Comparison of ENCODE assay signal across 1 cellular context in the genomic region with DNA sequence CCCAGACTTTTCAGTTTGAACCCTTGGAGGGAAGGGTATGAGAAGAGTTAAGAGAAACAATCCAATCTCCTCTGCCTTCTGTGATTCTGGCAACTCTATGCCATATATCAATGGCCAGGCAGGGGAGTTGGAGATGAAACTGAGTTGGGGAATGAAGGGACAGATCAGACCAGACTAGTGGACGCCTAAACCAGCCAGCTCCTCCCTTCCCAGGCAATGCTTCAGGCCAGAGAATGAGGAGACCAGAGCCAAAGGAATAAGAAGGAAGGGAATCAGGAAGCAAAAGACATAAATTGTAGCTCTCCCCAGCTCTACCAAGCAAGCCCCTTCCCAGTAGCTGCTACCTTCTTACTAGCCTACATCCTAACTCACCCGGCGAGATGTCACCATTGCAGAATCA.
TF ChIP-seq lines count a peak whose summit lies in the region.

No MANE protein-coding gene starts in this region.

TF ChIP-seq in GM23338, 12 proteins besides CTCF, POLR2A, EP300 and RAD21 (continued from another document):
- TF ChIP-seq, protein P1, sequence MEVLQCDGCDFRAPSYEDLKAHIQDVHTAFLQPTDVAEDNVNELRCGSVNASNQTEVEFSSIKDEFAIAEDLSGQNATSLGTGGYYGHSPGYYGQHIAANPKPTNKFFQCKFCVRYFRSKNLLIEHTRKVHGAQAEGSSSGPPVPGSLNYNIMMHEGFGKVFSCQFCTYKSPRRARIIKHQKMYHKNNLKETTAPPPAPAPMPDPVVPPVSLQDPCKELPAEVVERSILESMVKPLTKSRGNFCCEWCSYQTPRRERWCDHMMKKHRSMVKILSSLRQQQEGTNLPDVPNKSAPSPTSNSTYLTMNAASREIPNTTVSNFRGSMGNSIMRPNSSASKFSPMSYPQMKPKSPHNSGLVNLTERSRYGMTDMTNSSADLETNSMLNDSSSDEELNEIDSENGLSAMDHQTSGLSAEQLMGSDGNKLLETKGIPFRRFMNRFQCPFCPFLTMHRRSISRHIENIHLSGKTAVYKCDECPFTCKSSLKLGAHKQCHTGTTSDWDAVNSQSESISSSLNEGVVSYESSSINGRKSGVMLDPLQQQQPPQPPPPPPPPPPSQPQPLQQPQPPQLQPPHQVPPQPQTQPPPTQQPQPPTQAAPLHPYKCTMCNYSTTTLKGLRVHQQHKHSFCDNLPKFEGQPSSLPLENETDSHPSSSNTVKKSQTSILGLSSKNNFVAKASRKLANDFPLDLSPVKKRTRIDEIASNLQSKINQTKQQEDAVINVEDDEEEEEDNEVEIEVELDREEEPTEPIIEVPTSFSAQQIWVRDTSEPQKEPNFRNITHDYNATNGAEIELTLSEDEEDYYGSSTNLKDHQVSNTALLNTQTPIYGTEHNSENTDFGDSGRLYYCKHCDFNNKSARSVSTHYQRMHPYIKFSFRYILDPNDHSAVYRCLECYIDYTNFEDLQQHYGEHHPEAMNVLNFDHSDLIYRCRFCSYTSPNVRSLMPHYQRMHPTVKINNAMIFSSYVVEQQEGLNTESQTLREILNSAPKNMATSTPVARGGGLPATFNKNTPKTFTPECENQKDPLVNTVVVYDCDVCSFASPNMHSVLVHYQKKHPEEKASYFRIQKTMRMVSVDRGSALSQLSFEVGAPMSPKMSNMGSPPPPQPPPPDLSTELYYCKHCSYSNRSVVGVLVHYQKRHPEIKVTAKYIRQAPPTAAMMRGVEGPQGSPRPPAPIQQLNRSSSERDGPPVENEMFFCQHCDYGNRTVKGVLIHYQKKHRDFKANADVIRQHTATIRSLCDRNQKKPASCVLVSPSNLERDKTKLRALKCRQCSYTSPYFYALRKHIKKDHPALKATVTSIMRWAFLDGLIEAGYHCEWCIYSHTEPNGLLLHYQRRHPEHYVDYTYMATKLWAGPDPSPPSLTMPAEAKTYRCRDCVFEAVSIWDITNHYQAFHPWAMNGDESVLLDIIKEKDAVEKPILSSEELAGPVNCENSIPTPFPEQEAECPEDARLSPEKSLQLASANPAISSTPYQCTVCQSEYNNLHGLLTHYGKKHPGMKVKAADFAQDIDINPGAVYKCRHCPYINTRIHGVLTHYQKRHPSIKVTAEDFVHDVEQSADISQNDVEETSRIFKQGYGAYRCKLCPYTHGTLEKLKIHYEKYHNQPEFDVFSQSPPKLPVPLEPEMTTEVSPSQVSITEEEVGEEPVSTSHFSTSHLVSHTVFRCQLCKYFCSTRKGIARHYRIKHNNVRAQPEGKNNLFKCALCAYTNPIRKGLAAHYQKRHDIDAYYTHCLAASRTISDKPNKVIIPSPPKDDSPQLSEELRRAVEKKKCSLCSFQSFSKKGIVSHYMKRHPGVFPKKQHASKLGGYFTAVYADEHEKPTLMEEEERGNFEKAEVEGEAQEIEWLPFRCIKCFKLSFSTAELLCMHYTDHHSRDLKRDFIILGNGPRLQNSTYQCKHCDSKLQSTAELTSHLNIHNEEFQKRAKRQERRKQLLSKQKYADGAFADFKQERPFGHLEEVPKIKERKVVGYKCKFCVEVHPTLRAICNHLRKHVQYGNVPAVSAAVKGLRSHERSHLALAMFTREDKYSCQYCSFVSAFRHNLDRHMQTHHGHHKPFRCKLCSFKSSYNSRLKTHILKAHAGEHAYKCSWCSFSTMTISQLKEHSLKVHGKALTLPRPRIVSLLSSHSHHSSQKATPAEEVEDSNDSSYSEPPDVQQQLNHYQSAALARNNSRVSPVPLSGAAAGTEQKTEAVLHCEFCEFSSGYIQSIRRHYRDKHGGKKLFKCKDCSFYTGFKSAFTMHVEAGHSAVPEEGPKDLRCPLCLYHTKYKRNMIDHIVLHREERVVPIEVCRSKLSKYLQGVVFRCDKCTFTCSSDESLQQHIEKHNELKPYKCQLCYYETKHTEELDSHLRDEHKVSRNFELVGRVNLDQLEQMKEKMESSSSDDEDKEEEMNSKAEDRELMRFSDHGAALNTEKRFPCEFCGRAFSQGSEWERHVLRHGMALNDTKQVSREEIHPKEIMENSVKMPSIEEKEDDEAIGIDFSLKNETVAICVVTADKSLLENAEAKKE (CRISPR knock-in tag; IDR thresholded peaks at IDR 0.05) = no peak
- TF ChIP-seq EZH2 (IDR thresholded peaks at IDR 0.05; ENCODE audit: low read depth, unreplicated experiment) (no peak), NANOG (IDR thresholded peaks at IDR 0.05; ENCODE audit: borderline replicate concordance) (no peak), POLR2AphosphoS5 (IDR thresholded peaks at IDR 0.05; ENCODE audit: low read depth) (no peak), ZNF114 (CRISPR knock-in tag; IDR thresholded peaks at IDR 0.05) (no peak), JUNB (IDR thresholded peaks at IDR 0.05; ENCODE audit: unreplicated experiment) (no peak)
- TF ChIP-seq, protein P2, sequence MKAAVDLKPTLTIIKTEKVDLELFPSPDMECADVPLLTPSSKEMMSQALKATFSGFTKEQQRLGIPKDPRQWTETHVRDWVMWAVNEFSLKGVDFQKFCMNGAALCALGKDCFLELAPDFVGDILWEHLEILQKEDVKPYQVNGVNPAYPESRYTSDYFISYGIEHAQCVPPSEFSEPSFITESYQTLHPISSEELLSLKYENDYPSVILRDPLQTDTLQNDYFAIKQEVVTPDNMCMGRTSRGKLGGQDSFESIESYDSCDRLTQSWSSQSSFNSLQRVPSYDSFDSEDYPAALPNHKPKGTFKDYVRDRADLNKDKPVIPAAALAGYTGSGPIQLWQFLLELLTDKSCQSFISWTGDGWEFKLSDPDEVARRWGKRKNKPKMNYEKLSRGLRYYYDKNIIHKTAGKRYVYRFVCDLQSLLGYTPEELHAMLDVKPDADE (IDR thresholded peaks at IDR 0.05) = no peak
